Comparison of ENCODE assay signal across 8 cellular contexts in the genomic region with DNA sequence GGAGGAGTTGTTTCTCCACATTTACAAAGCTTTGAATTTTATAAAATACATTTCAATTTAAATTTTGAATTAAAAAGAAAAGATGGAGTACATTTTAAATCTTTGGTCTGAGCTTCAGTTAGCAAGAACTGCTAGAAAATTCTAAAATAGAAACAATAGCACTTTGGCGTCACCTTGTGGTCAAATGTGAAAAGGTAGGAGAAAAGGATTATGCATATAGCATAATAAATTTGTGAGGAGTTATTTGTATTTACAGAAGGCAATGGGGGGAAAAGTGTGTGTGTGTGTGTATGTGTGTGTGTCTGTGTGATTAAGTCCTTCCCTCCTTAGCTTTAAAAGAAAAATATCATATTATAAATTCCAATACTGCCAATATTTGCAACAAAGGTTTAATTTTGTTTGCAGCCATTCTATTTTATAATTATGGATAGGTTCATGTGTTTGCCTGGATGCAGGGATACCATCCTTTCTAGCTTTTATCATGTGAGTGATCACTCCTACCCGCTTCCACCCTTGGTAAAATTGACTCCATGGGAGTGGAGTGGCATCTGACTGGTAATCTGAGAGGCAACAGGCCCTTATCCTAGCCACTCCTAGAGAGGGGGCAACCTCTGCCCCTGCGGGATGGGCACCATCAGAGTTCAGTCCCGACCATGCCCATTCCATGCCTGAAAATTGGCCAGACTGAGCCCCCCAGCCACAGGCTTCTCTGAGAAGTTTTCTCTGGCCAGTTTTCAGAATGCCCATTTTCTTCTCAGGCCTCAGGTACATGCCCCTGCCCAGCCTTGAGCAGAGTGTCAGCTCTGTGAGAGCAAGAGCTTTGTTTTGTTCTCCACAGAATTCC. TPM values are rescaled to one million over a fixed set of nuclear protein-coding genes. Genes with fewer than 3 reads are reported as not detected.
A peak's percentile ranks its signal among the peaks of the same experiment; 100 is the strongest.
DNase-seq lines count a peak whose midpoint lies in the region; ATAC-seq and TF ChIP-seq lines count a peak whose summit lies in the region.

No MANE protein-coding gene starts in this region.

- no peak overlapping the region for H4K5ac ChIP-seq in IMR-90 (ENCODE audit: low read depth, low read length)

- H3K23ac ChIP-seq in IMR-90 (ENCODE audit: low read depth, low read length): no peak overlapping the region

- H3K9ac ChIP-seq in IMR-90 (ENCODE audit: low read depth, low read length): no peak overlapping the region

- peak; percentile 98 for TF ChIP-seq RAD21 in IMR-90 (IDR thresholded peaks at IDR 0.05; ENCODE audit: low read length)

- no peak overlapping the region for H2BK120ac ChIP-seq in IMR-90 (ENCODE audit: low read depth, low read length)

- 20% methylated on average over 1 of the region's 4 CpGs; no CpG with 5 or more reads in 1 of the 2 experiments for WGBS in IMR-90 (ENCODE audit: extremely low coverage in 2 of 2, insufficient read length in 1 of 2), 2 experiments
- WGBS in right lobe of liver (ENCODE audit: insufficient coverage, low coverage, low lambda C conversion rate, missing lambda C conversion rate): 0% methylated on average over 1 of the region's 4 CpGs
- WGBS in aorta, 2 donors: 33 to 34% methylated on average over 4 of the region's 4 CpGs

- H3K27ac ChIP-seq in IMR-90 (ENCODE audit: insufficient read depth, low read length) (no peak overlapping the region), right lobe of liver (peak overlapping the region in 1 of 3 donors; percentile 25), aorta (ENCODE audit: low read depth in 1 of 2, low read length in 2 of 2) (no peak overlapping the region)

- dilution Hi-C loops in IMR-90 (cut with HindIII; ENCODE audit: low sequenced_read_pairs, unreplicated experiment): loop anchor here (25.0 kb wide), 1 partner anchor 299 kb away; no protein-coding TSS in a partner anchor

- TF ChIP-seq POLR2A in IMR-90 (IDR thresholded peaks at IDR 0.05; ENCODE audit: low read depth, low read length): peak; percentile 36; the same call in 1 of the 2 replicates
- no peak for TF ChIP-seq POLR2A in right lobe of liver (IDR thresholded peaks at IDR 0.05)

- H2AFZ ChIP-seq in IMR-90 (replicated peaks; ENCODE audit: low read length, poor library complexity): no peak overlapping the region

- H3K36me3 ChIP-seq in BJ (ENCODE audit: control insufficient read depth, insufficient read depth, low read length) (peaks cover 2% of the 10 kb centered on the region; the same call in 1 of the 2 replicates), IMR-90 (ENCODE audit: control insufficient read depth, insufficient read depth, low read length) (peaks cover 2% of the 10 kb centered on the region), right lobe of liver (peaks cover 0 to 3% (median 0%) of the 10 kb centered on the region in 4 donors), aorta (ENCODE audit: control insufficient read depth in 1 of 2, insufficient read depth in 2 of 2, low read length in 1 of 2) (peaks cover 0 to 3% of the 10 kb centered on the region in 2 donors)

- H2BK15ac ChIP-seq in IMR-90 (ENCODE audit: low read depth, low read length): no peak overlapping the region

- CTCF ChIA-PET in BJ (lab: Yijun Ruan, JAX) (interaction anchor here (0.5 to 8.5 kb wide), 39 partner anchors 12 to 1643 kb away, joined by 3 to 92 read pairs (median 4); a partner anchor contains a TSS), IMR-90 (lab: Yijun Ruan, JAX) (interaction anchor here (0.5 to 2.1 kb wide), 30 partner anchors 9 to 1649 kb away, joined by 3 to 24 read pairs (median 3); a partner anchor contains a TSS)

- TF ChIP-seq CTCF in BJ (IDR thresholded peaks at IDR 0.05; ENCODE audit: insufficient read depth, low read depth, low read length): peak; percentile 84
- TF ChIP-seq CTCF in IMR-90 (conservative IDR thresholded peaks at IDR 0.05; ENCODE audit: low read depth, low read length): peak; percentile 99
- peak; percentile 77 for TF ChIP-seq CTCF in choroid plexus epithelial cell (conservative IDR thresholded peaks at IDR 0.05; ENCODE audit: low read depth, low read length)
- TF ChIP-seq CTCF in right lobe of liver (IDR thresholded peaks at IDR 0.05): peak; percentile 84 to 95 (median 90)

- in situ Hi-C loops in IMR-90 (cut with MboI; ENCODE audit: low sequenced_read_pairs): loop anchor here (25.0 kb wide), 1 partner anchor 724 kb away; no protein-coding TSS in a partner anchor

- peak; percentile 76 for ATAC-seq in GM18502 (IDR thresholded peaks at IDR 0.05; ENCODE audit: poor library complexity, unreplicated experiment)
- peak; percentile 81; the same call in 1 of the 2 replicates for ATAC-seq in IMR-90 (ENCODE audit: low read depth)
- peak; percentile 71 to 82 (median 76) for ATAC-seq in right lobe of liver
- ATAC-seq in aorta (ENCODE audit: low FRiP score): peak; percentile 64

- no peaks in the 10 kb centered on the region for H3K79me1 ChIP-seq in IMR-90 (ENCODE audit: low read depth in 1 of 2, low read length in 2 of 2)

- intact Hi-C loops in IMR-90 (cut with micrococcal nuclease): loop anchor here (1.0 to 10.0 kb wide), 4 partner anchors 189 to 1201 kb away; no protein-coding TSS in a partner anchor
- intact Hi-C loops in right lobe of liver (cut with DNase I): loop anchor here in 1 of 2 donors (10.0 kb wide), 1 partner anchor 301 kb away; no protein-coding TSS in a partner anchor
- intact Hi-C loops in aorta (cut with DNase I): loop anchor here (2.0 to 10.0 kb wide), 4 partner anchors 181 to 731 kb away; no protein-coding TSS in a partner anchor

- no peak overlapping the region for H3K4me2 ChIP-seq in IMR-90 (ENCODE audit: low read depth, low read length)

- no peak for DNase-seq in BJ (ENCODE audit: low read depth)
- peak; percentile 61 for DNase-seq in IMR-90
- DNase-seq in OCI-M2 (lab: John Stamatoyannopoulos, UW; ENCODE audit: unreplicated experiment): peak; percentile 13
- DNase-seq in choroid plexus epithelial cell (ENCODE audit: low read depth): peak; percentile 75
- no peak for DNase-seq in right lobe of liver
- DNase-seq in aorta: no peak
- DNase-seq in HPDE6-E6E7 (ENCODE audit: extremely low spot score): no peak

- H3K14ac ChIP-seq in IMR-90 (replicated peaks; ENCODE audit: low read depth, low read length): no peak overlapping the region

- no peak overlapping the region for H4K91ac ChIP-seq in IMR-90 (ENCODE audit: insufficient read depth, low read depth, low read length)

- H3K27me3 ChIP-seq in BJ (ENCODE audit: control insufficient read depth, insufficient read depth, low read length) (no peaks in the 10 kb centered on the region), IMR-90 (ENCODE audit: control insufficient read depth, insufficient read depth, low read length) (no peaks in the 10 kb centered on the region), right lobe of liver (no peaks in the 10 kb centered on the region), aorta (ENCODE audit: control insufficient read depth in 1 of 2, insufficient read depth in 2 of 2, low read length in 1 of 2) (no peaks in the 10 kb centered on the region)

- no peak overlapping the region for H2AK9ac ChIP-seq in IMR-90 (replicated peaks; ENCODE audit: low read depth, low read length, poor library complexity)

- no peak overlapping the region for H2BK20ac ChIP-seq in IMR-90 (ENCODE audit: low read depth, low read length)

- no peak overlapping the region for H3K4ac ChIP-seq in IMR-90 (ENCODE audit: low read depth, low read length)

- no peak overlapping the region for H2BK5ac ChIP-seq in IMR-90 (ENCODE audit: low read depth, low read length, poor library complexity, severe bottlenecking)

- POLR2A ChIA-PET in BJ (lab: Charles Lee) (no interaction called here), IMR-90 (lab: Charles Lee; ENCODE audit: unreplicated experiment) (interaction anchor here (0.6 to 1.3 kb wide), 3 partner anchors 190 to 302 kb away, joined by 3 to 5 read pairs (median 4); no protein-coding TSS in a partner anchor)

- no TSS peak for BruUV-seq in IMR-90 (replicated peaks; lab: Mats Ljungman, UMichigan)

- no peak overlapping the region for H3K18ac ChIP-seq in IMR-90 (ENCODE audit: low read depth, low read length)

- no peak overlapping the region for H2AK5ac ChIP-seq in IMR-90 (ENCODE audit: low read depth, low read length)

- H3K4me3 ChIP-seq in BJ (ENCODE audit: low read depth, low read length) (no peak overlapping the region), IMR-90 (ENCODE audit: insufficient read depth, low read depth, low read length) (no peak overlapping the region), choroid plexus epithelial cell (ENCODE audit: low read depth, low read length) (no peak overlapping the region), right lobe of liver (no peak overlapping the region), aorta (ENCODE audit: low read length in 2 of 2) (no peak overlapping the region)

- H3K56ac ChIP-seq in IMR-90 (ENCODE audit: extremely low read depth, insufficient read depth, low read length): no peak overlapping the region

- no peaks in the 10 kb centered on the region for H4K20me1 ChIP-seq in IMR-90 (ENCODE audit: insufficient read depth, low read length)

- no peak overlapping the region for H4K8ac ChIP-seq in IMR-90 (ENCODE audit: low read depth in 2 of 2, low read length in 2 of 2)

- H3K9me1 ChIP-seq in IMR-90 (ENCODE audit: insufficient read depth, low read length): no peaks in the 10 kb centered on the region

- H3K4me1 ChIP-seq in IMR-90 (ENCODE audit: control insufficient read depth, insufficient read depth, low read length) (no peaks in the 10 kb centered on the region), right lobe of liver (peaks cover 0 to 9% (median 0%) of the 10 kb centered on the region in 4 donors), aorta (ENCODE audit: control insufficient read depth in 1 of 2, insufficient read depth in 2 of 2, low read length in 2 of 2) (no peaks in the 10 kb centered on the region)

- H3K9me3 ChIP-seq in IMR-90 (ENCODE audit: control insufficient read depth, insufficient read depth, low read length) (no peaks in the 10 kb centered on the region), right lobe of liver (no peaks in the 10 kb centered on the region), aorta (ENCODE audit: control insufficient read depth, low read length) (no peaks in the 10 kb centered on the region)

RNA-seq across cellular contexts. Expression of a gene that starts 13.6 kb away (rescaled TPM):
- polyA plus RNA-seq in BJ (2011; rRNA removed) (7.6 and 12.5 TPM in 2 replicates), IMR-90 (2012; rRNA removed) (2.2 and 2.9 TPM in 2 replicates), aorta (10 to 100 TPM in 1 of 2 donors, 1 to 10 TPM in 1; 4.6 to 25.7 TPM)
- polyA minus RNA-seq in BJ (2011; rRNA and poly(A)+ RNA removed): 21.3 and 25.3 TPM in 2 replicates
- total RNA-seq in IMR-90 (2012; rRNA removed) (6.8 and 8.1 TPM in 2 replicates), right lobe of liver (10 to 100 TPM; 32.5 to 46.3 (median 44.1) TPM), aorta (10 to 100 TPM; 19.5 to 23.6 TPM)
- polyA plus RNA-seq in IMR-90 (2012; cell fraction: cytosol; rRNA removed): 0.85 and 0.88 TPM in 2 replicates
- polyA plus RNA-seq in IMR-90 (2012; cell fraction: nucleus; rRNA removed; ENCODE audit: low replicate concordance): 2.3 and 9.8 TPM in 2 replicates

RNA-seq across cellular contexts. Expression of a gene that starts 20.4 kb away (rescaled TPM):
- polyA plus RNA-seq in BJ (2011; rRNA removed): 5.8 and 13.2 TPM in 2 replicates
- polyA minus RNA-seq in BJ (2011; rRNA and poly(A)+ RNA removed): 8.4 and 8.8 TPM in 2 replicates
- total RNA-seq in IMR-90 (2012; rRNA removed): 25.5 and 58.3 TPM in 2 replicates
- polyA plus RNA-seq in IMR-90 (2012; rRNA removed): 7.4 and 12.2 TPM in 2 replicates
- polyA plus RNA-seq in IMR-90 (2012; cell fraction: cytosol; rRNA removed): 2.7 and 4.2 TPM in 2 replicates
- 2.0 and 6.9 TPM in 2 replicates for polyA plus RNA-seq in IMR-90 (2012; cell fraction: nucleus; rRNA removed; ENCODE audit: low replicate concordance)
- 10 to 100 TPM; 22.6 to 33.2 (median 27.1) TPM for total RNA-seq in right lobe of liver
- total RNA-seq in aorta: 10 to 100 TPM; 35.5 to 40.4 TPM
- polyA plus RNA-seq in aorta: 10 to 100 TPM; 10.1 to 10.5 TPM

Comparison
In these comparisons a context has a peak if more than half of its experiments do, and no peak if none do; other contexts are left out.
1. DNase-seq: peak in IMR-90 (single experiment), OCI-M2 (single experiment) and choroid plexus epithelial cell (single experiment); none in BJ (single experiment), right lobe of liver (0 of 3), aorta (0 of 2) and HPDE6-E6E7 (single experiment).
2. Peak in every context shown above with its lines, with median percentiles within 50 percentile points of each other: CTCF ChIP-seq and ATAC-seq.